23 cellular contexts compared by ENCODE assay signal in the genomic region with DNA sequence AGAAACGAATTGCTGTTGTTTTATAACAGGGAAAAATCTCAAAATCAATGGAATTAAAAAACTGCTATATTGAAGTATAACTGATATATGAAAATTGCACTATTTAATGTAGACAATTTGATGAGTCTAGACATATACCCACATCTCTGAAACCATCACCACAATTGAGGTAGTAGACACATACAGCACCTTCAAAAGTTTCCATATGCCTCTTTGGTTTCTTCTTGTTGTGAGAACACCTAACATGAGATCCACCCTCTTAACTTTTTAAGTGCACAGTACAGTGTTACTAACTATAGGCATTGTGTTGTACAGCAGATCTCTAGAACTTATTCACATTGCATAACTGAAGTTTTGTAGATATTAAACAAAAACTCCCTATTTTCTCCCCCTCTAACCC.
"Had no signal": no experiment of that assay in that cellular context is flagged by ENCODE, and none has a peak within 500 bp of the region (broad histone marks: within the 10 kb centered on the region; RNA-seq: fewer than 3 reads in every experiment).

No MANE protein-coding gene starts in this region.

- H3K36me3 Mint-ChIP-seq: activated naive CD8-positive, alpha-beta T cell; mesothelial cell of epicardium; natural killer cell; type B pancreatic cell had no signal

- H3K27me3 Mint-ChIP-seq: type B pancreatic cell had no signal

- DNase-seq: activated CD4-positive, alpha-beta T cell treated with anti-CD3 and anti-CD28 coated beads for 1 hour; activated CD4-positive, alpha-beta T cell treated with anti-CD3 and anti-CD28 coated beads, Interleukin-2, amount 50 U/mL, for 4 hours; activated naive CD4-positive, alpha-beta T cell; amniotic stem cell; dorsolateral prefrontal cortex; effector memory CD8-positive, alpha-beta T cell; glutamatergic neuron; left ventricle myocardium inferior; natural killer cell; ovary; right cardiac atrium; stimulated activated CD4-positive, alpha-beta T cell treated with anti-CD3 and anti-CD28 coated beads, Interleukin-1b, Interleukin-23, amount 100 ng/mL, for 48 hours; T-helper 9 cell had no signal

- H3K4me2 ChIP-seq: hepatocyte had no signal

- H3K27me3 ChIP-seq: breast epithelium, hepatocyte, neutrophil, ovary, vagina had no signal

- H3K4me1 Mint-ChIP-seq: central memory CD8-positive, alpha-beta T cell; natural killer cell had no signal

- H3K4me3 Mint-ChIP-seq: activated naive CD8-positive, alpha-beta T cell; central memory CD8-positive, alpha-beta T cell; effector memory CD8-positive, alpha-beta T cell; mesothelial cell of epicardium; natural killer cell; type B pancreatic cell had no signal

- H3K9me3 Mint-ChIP-seq: central memory CD8-positive, alpha-beta T cell; effector memory CD8-positive, alpha-beta T cell; mesothelial cell of epicardium; natural killer cell; type B pancreatic cell had no signal

- H2AFZ ChIP-seq: hepatocyte had no signal

- H3K27ac ChIP-seq: breast epithelium, dorsolateral prefrontal cortex, hepatocyte, left ventricle myocardium inferior, neutrophil, ovary, thoracic aorta, vagina had no signal

- H3K9me3 ChIP-seq: breast epithelium, left ventricle myocardium inferior, neutrophil, ovary, thoracic aorta, vagina had no signal

- H3K4me1 ChIP-seq: breast epithelium, left ventricle myocardium inferior, vagina had no signal

- H3K27ac Mint-ChIP-seq: activated naive CD8-positive, alpha-beta T cell; effector memory CD8-positive, alpha-beta T cell; mesothelial cell of epicardium; natural killer cell; type B pancreatic cell had no signal

- H3K79me2 ChIP-seq: hepatocyte had no signal

- ATAC-seq: effector memory CD8-positive, alpha-beta T cell; esophagus mucosa; natural killer cell; right cardiac atrium had no signal
